In genomic region chr10:32958085-32958991, GRCh38 we compare ENCODE assay signal across 8 cellular contexts. TPM values are rescaled to one million over a fixed set of nuclear protein-coding genes. Genes with fewer than 3 reads are reported as not detected.
A peak's percentile ranks its signal among the peaks of the same experiment; 100 is the strongest.
DNase-seq lines count a peak whose midpoint lies in the region; ATAC-seq and TF ChIP-seq lines count a peak whose summit lies in the region.

TSS of gene ITGB1 (minus strand) at chr10:32958230. CDS start at chr10:32935558, 22,672 bp downstream.

- H3K79me2 ChIP-seq in DND-41 (ENCODE audit: insufficient read depth, low read length) (peaks cover 47% of the 10 kb centered on the region), GM23248 (ENCODE audit: insufficient read depth) (peaks cover 71% of the 10 kb centered on the region)

- DNase-seq in DND-41 = peak; percentile 90
- DNase-seq in GM23248 = peak; percentile 99
- peak; percentile 79 for DNase-seq in LNCaP clone FGC (ENCODE audit: low read depth)
- peak; percentile 76 for DNase-seq in RPMI8226
- DNase-seq in activated T-helper 9 cell treated with anti-CD3 and anti-CD28 coated beads, Interleukin-2, amount 50 U/mL, for 16 hours (ENCODE audit: low read depth) = peak; percentile 80
- DNase-seq in fibroblast of peridontal ligament (ENCODE audit: extremely low read depth) = peak; percentile 92
- peak; percentile 85 for DNase-seq in natural killer cell
- DNase-seq in stimulated activated naive CD4-positive, alpha-beta T cell (lab: John Stamatoyannopoulos, UW) = peak; percentile 65 to 83 (median 78)

- intact Hi-C loops in natural killer cell (cut with micrococcal nuclease) = loop anchor here (5.0 to 10.0 kb wide), 3 partner anchors 34 to 156 kb away; no protein-coding TSS in a partner anchor

- peaks cover 23% of the 10 kb centered on the region; the same call in 1 of the 2 replicates for H4K20me1 ChIP-seq in DND-41 (ENCODE audit: insufficient read depth, low read length)
- H4K20me1 ChIP-seq in GM23248 (ENCODE audit: insufficient read depth) = peaks cover 27% of the 10 kb centered on the region

- peaks cover under 1% of the 10 kb centered on the region; the same call in 1 of the 2 replicates for H3K36me3 ChIP-seq in DND-41 (ENCODE audit: insufficient read depth, low read length)
- peaks cover 21% of the 10 kb centered on the region for H3K36me3 ChIP-seq in GM23248 (ENCODE audit: low read depth)

- H3K27ac Mint-ChIP-seq in natural killer cell = peak within 1 kb of the TSS; percentile 86 to 94

- H3K9me2 ChIP-seq in GM23248 (ENCODE audit: insufficient read depth) = no peaks in the 10 kb centered on the region

- ATAC-seq in DND-41 (ENCODE audit: insufficient read depth, low read depth) = peak; percentile 89
- ATAC-seq in natural killer cell = peak; percentile 88 to 95 (median 93)

- H3K27ac ChIP-seq in DND-41 (ENCODE audit: low read length) (peak within 1 kb of the TSS; percentile 71), GM23248 (peak within 1 kb of the TSS; percentile 96)

- in situ Hi-C loops in GM23248 (cut with MboI) = no loop called here

- H3K27me3 Mint-ChIP-seq in natural killer cell (ENCODE audit: low read depth in 2 of 2) = no peaks in the 10 kb centered on the region

- peak within 1 kb of the TSS; percentile 94 for H3K4me3 Mint-ChIP-seq in natural killer cell

- H3K9me3 ChIP-seq in DND-41 (ENCODE audit: insufficient read depth, low read length, severe bottlenecking) (no peaks in the 10 kb centered on the region), GM23248 (ENCODE audit: low read depth) (no peaks in the 10 kb centered on the region)

- H3K9me3 Mint-ChIP-seq in natural killer cell = no peaks in the 10 kb centered on the region

- H2AFZ ChIP-seq in DND-41 (ENCODE audit: low read depth, low read length) = peak within 1 kb of the TSS; percentile 78
- peak within 1 kb of the TSS; percentile 55 for H2AFZ ChIP-seq in GM23248

- H3K9ac ChIP-seq in DND-41 (ENCODE audit: low read depth, low read length) (peak within 1 kb of the TSS; percentile 69), GM23248 (peak within 1 kb of the TSS; percentile 97)

- H3K4me1 ChIP-seq in DND-41 (ENCODE audit: insufficient read depth, low read length) = peaks cover 53% of the 10 kb centered on the region
- peaks cover 52% of the 10 kb centered on the region for H3K4me1 ChIP-seq in GM23248 (ENCODE audit: insufficient read depth)

- 1 to 3% methylated on average over 59 to 75 of the region's 94 CpGs for WGBS in GM23248 (ENCODE audit: low coverage in 1 of 2, low lambda C conversion rate in 2 of 2, missing lambda C conversion rate in 2 of 2), 2 experiments

- H3K4me3 ChIP-seq in DND-41 (ENCODE audit: low read depth in 1 of 2, low read length in 2 of 2) (peak within 1 kb of the TSS; percentile 63 to 88), GM23248 (peak within 1 kb of the TSS; percentile 84), LNCaP clone FGC (ENCODE audit: low read depth, low read length) (peak within 1 kb of the TSS; percentile 88)

- TF ChIP-seq CTCF in DND-41 (IDR thresholded peaks at IDR 0.05; ENCODE audit: borderline replicate concordance, extremely low read depth, low read length, poor library complexity, severe bottlenecking) = no peak
- TF ChIP-seq CTCF in LNCaP clone FGC (IDR thresholded peaks at IDR 0.05; ENCODE audit: control insufficient read depth, extremely low read depth, insufficient read depth) = no peak
- no peak for TF ChIP-seq CTCF in natural killer cell (IDR thresholded peaks at IDR 0.05)

- no peaks in the 10 kb centered on the region for H3K36me3 Mint-ChIP-seq in natural killer cell

- peak within 1 kb of the TSS; percentile 74 for H3K4me2 ChIP-seq in DND-41 (ENCODE audit: insufficient read depth, low read length)
- peak within 1 kb of the TSS; percentile 99 for H3K4me2 ChIP-seq in GM23248 (ENCODE audit: unreplicated experiment)

- H3K4me1 Mint-ChIP-seq in natural killer cell = peaks cover 44 to 47% of the 10 kb centered on the region in 2 donors

- H3F3A ChIP-seq in GM23248 (ENCODE audit: insufficient read depth) = peaks cover 82% of the 10 kb centered on the region

- H3K27me3 ChIP-seq in DND-41 (ENCODE audit: insufficient read depth, low read length, poor library complexity) = no peaks in the 10 kb centered on the region
- no peaks in the 10 kb centered on the region for H3K27me3 ChIP-seq in GM23248 (replicated peaks; ENCODE audit: insufficient read depth)

RNA-seq across cellular contexts. Expression of gene ITGB1, which starts in this region (rescaled TPM):
- 5,235 and 7,382 TPM in 2 replicates for total RNA-seq in GM23248 (2014; rRNA removed; shearing (Covaris generic))
- 3,297 and 3,318 TPM in 2 replicates for polyA plus RNA-seq in GM23248 (2016; fragmentation: Nextera tagmentation; extraction: Ambion mirVana)
- 100 to 1,000 TPM; 175 to 280 (median 202) TPM for total RNA-seq in natural killer cell

Comparison
In these comparisons a context has a peak if more than half of its experiments do, and no peak if none do; other contexts are left out.
1. Peak in every context shown above with its lines: DNase-seq, ATAC-seq, H3K4me3 ChIP-seq and H3K27ac ChIP-seq.
2. RNA of gene ITGB1 (total RNA-seq): 5,235 to 7,382 TPM in GM23248; 175 to 280 TPM in natural killer cell; every median in the first group is over 10 times any median in the second.